Comparison of ENCODE assay signal across 19 cellular contexts in genomic region chr2:141195087-141195486, GRCh38.
"Had no signal": no experiment of that assay in that cellular context is flagged by ENCODE, and none has a peak within 500 bp of the region (broad histone marks: within the 10 kb centered on the region; RNA-seq: fewer than 3 reads in every experiment).

No MANE protein-coding gene starts in this region.

- DNase-seq: activated CD4-positive, alpha-beta T cell treated with anti-CD3 and anti-CD28 coated beads, Interleukin-2, amount 50 U/mL, for 1 hour; activated naive CD4-positive, alpha-beta T cell treated with anti-CD3 and anti-CD28 coated beads for 36 hours; activated T-cell treated with anti-CD3 and anti-CD28 coated beads for 4 hours; adrenal gland; brain microvascular endothelial cell; effector memory CD8-positive, alpha-beta T cell; hypothalamus; left cardiac atrium; mucosa of descending colon; natural killer cell; nucleus accumbens; psoas muscle; stimulated activated CD4-positive, alpha-beta T cell treated with anti-CD3 and anti-CD28 coated beads, Interleukin-4, amount 100 ng/mL, for 1 hour; stimulated activated CD8-positive, alpha-beta memory T cell treated with anti-CD3 and anti-CD28 coated beads, Interleukin-4, amount 100 ng/mL, for 48 hours; T-helper 2 cell had no signal

- H3K27me3 Mint-ChIP-seq: activated T-helper 17 cell treated with anti-CD3 and anti-CD28 coated beads, Interleukin-2, amount 50 U/mL, for 72 hours; effector memory CD8-positive, alpha-beta T cell; stimulated activated naive CD8-positive, alpha-beta T cell treated with anti-CD3 and anti-CD28 coated beads, Interleukin-15, Interleukin-2, amounts not matched to agents 100 ng/mL and 50 ng/mL, for 24 hours had no signal

- H3K4me3 Mint-ChIP-seq: activated naive CD4-positive, alpha-beta T cell treated with anti-CD3 and anti-CD28 coated beads for 36 hours; activated T-helper 17 cell treated with anti-CD3 and anti-CD28 coated beads, Interleukin-2, amount 50 U/mL, for 72 hours; effector memory CD8-positive, alpha-beta T cell; natural killer cell; stimulated activated naive CD8-positive, alpha-beta T cell treated with anti-CD3 and anti-CD28 coated beads, Interleukin-15, Interleukin-2, amounts not matched to agents 100 ng/mL and 50 ng/mL, for 24 hours had no signal

- H3K27ac ChIP-seq: adrenal gland, brain microvascular endothelial cell, epithelial cell of prostate, psoas muscle had no signal

- H3K9me3 ChIP-seq: adrenal gland, mucosa of descending colon, psoas muscle had no signal

- ATAC-seq: activated T-helper 17 cell treated with anti-CD3 and anti-CD28 coated beads, Interleukin-2, amount 50 U/mL, for 72 hours; effector memory CD8-positive, alpha-beta T cell; left cardiac atrium; mucosa of descending colon; natural killer cell; psoas muscle; sciatic nerve had no signal

- H3K36me3 Mint-ChIP-seq: natural killer cell had no signal

- H3K4me1 ChIP-seq: adrenal gland, psoas muscle had no signal

- H3K27ac Mint-ChIP-seq: activated naive CD4-positive, alpha-beta T cell treated with anti-CD3 and anti-CD28 coated beads for 36 hours; activated T-helper 17 cell treated with anti-CD3 and anti-CD28 coated beads, Interleukin-2, amount 50 U/mL, for 72 hours; effector memory CD8-positive, alpha-beta T cell; natural killer cell; stimulated activated naive CD8-positive, alpha-beta T cell treated with anti-CD3 and anti-CD28 coated beads, Interleukin-15, Interleukin-2, amounts not matched to agents 100 ng/mL and 50 ng/mL, for 24 hours had no signal

- H3K4me3 ChIP-seq: adrenal gland, mucosa of descending colon, psoas muscle had no signal

- H3K36me3 ChIP-seq: adrenal gland, brain microvascular endothelial cell had no signal

- H3K4me1 Mint-ChIP-seq: activated T-helper 17 cell treated with anti-CD3 and anti-CD28 coated beads, Interleukin-2, amount 50 U/mL, for 72 hours; natural killer cell had no signal

- H3K27me3 ChIP-seq: adrenal gland, brain microvascular endothelial cell had no signal
